ENCODE assay signal across 1 cellular context in genomic region chr2:191355170-191355758, GRCh38.
TF ChIP-seq lines count a peak whose summit lies in the region.

No MANE protein-coding gene starts in this region.

TF ChIP-seq in WTC11, 78 proteins besides CTCF, POLR2A, EP300 and RAD21 (continued from another document):
- TF ChIP-seq ZNF671 (CRISPR knock-in tag; IDR thresholded peaks at IDR 0.05) (no peak), E2F1 (CRISPR knock-in tag; IDR thresholded peaks at IDR 0.05) (no peak), MAX (CRISPR knock-in tag; IDR thresholded peaks at IDR 0.05) (no peak), CREM (CRISPR knock-in tag; IDR thresholded peaks at IDR 0.05) (no peak), IRF1 (CRISPR knock-in tag; IDR thresholded peaks at IDR 0.05) (no peak), ZNF232 (CRISPR knock-in tag; IDR thresholded peaks at IDR 0.05) (no peak), MYBL2 (CRISPR knock-in tag; IDR thresholded peaks at IDR 0.05) (no peak), JUN (CRISPR knock-in tag; IDR thresholded peaks at IDR 0.05) (no peak), NR3C1 (CRISPR knock-in tag; conservative IDR thresholded peaks at IDR 0.05; ENCODE audit: low read depth) (no peak)
